ENCODE assay signal across 6 cellular contexts in the genomic region with DNA sequence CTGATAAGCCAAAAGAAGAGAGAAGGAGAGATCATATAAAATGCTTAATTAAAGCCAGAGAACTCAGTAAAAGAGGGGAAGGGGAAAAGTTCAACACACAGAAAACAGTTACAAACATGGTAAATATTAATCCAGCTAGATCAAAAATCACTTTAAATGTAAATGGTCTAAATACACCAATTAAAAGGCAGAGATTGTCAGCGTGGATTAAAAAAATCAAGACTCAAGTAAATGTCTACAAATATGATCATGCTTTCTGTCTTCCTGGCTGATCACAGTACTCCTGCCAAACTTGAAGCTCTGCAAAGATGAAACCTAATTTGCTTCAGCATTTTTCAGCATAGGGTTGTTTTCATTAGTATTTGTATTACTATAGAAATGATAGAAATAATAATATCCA.
"Had no signal": no experiment of that assay in that cellular context is flagged by ENCODE, and none has a peak within 500 bp of the region (broad histone marks: within the 10 kb centered on the region; RNA-seq: fewer than 3 reads in every experiment).

No MANE protein-coding gene starts in this region.

- H3K4me1 ChIP-seq: HAP-1 had no signal

- H2AFZ ChIP-seq: GM23338 had no signal

- H3K27ac Mint-ChIP-seq: GM23338 had no signal

- FAIRE-seq: HTR-8/SVneo had no signal

- DNase-seq: IMR-90, KBM-7 had no signal

- ATAC-seq: HCT116 had no signal

- H3K9me3 ChIP-seq: HAP-1 had no signal

- H3K4me3 ChIP-seq: HAP-1 had no signal

- H3K36me3 ChIP-seq: HAP-1 had no signal
